21 cellular contexts compared by ENCODE assay signal in the genomic region with DNA sequence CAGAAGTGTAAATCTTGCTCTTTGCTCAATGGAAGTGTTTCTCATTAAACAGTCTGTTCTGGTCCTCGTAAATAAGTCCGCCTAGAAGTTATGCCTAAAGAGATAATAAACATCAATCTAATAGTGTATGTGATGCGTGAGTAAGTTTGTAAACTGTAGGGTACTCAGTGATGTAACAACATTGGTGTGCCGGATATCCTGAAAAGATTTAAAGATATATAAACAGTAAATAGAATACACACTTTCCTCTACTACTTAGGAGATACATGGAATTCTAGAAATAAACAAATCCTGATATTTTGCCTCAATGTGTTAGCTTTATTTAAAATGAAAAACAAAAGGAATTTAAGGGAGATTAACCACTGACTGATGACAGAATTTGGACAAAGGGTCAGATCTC.
"Had no signal": no experiment of that assay in that cellular context is flagged by ENCODE, and none has a peak within 500 bp of the region (broad histone marks: within the 10 kb centered on the region; RNA-seq: fewer than 3 reads in every experiment).

No MANE protein-coding gene starts in this region.

- H3K9me3 ChIP-seq: breast epithelium, esophagus squamous epithelium, suprapubic skin, tibial artery, upper lobe of right lung had no signal

- H3K4me1 ChIP-seq: breast epithelium, esophagus squamous epithelium, spleen, suprapubic skin, tibial artery, upper lobe of right lung had no signal

- H3K36me3 ChIP-seq: breast epithelium, esophagus squamous epithelium, spleen, suprapubic skin, tibial artery, upper lobe of right lung had no signal

- H3K27ac ChIP-seq: breast epithelium, epithelial cell of prostate, esophagus squamous epithelium, spleen, suprapubic skin, tibial artery, upper lobe of right lung, VCaP had no signal

- H3K4me3 ChIP-seq: breast epithelium, esophagus squamous epithelium, spleen, suprapubic skin, tibial artery, upper lobe of right lung had no signal

- DNase-seq: activated CD4-positive, alpha-beta T cell treated with anti-CD3 and anti-CD28 coated beads for 4 hours; activated CD4-positive, alpha-beta T cell treated with anti-CD3 and anti-CD28 coated beads, Interleukin-2, amount 50 U/mL, for 48 hours; activated CD8-positive, alpha-beta memory T cell treated with anti-CD3 and anti-CD28 coated beads, Interleukin-2, amount 50 U/mL, for 48 hours; activated gamma-delta T cell; activated naive CD4-positive, alpha-beta T cell treated with anti-CD3 and anti-CD28 coated beads, Interleukin-2, amount 10 ng/mL, durations not matched to agents 7 days and 5 days; activated T-cell treated with anti-CD3 and anti-CD28 coated beads, Interleukin-2, amount 50 U/mL, for 24 hours; amygdala; endodermal cell; esophagus squamous epithelium; left cardiac atrium; left ventricle myocardium superior; posterior cingulate gyrus; right cardiac atrium; spleen; stimulated activated naive CD4-positive, alpha-beta T cell; tibial artery; upper lobe of right lung had no signal

- H3K27me3 ChIP-seq: breast epithelium, esophagus squamous epithelium, spleen, suprapubic skin, tibial artery, upper lobe of right lung had no signal

- ATAC-seq: left cardiac atrium, left ventricle myocardium superior, right cardiac atrium, upper lobe of right lung had no signal
